ENCODE assay signal across 1 cellular context in the genomic region with DNA sequence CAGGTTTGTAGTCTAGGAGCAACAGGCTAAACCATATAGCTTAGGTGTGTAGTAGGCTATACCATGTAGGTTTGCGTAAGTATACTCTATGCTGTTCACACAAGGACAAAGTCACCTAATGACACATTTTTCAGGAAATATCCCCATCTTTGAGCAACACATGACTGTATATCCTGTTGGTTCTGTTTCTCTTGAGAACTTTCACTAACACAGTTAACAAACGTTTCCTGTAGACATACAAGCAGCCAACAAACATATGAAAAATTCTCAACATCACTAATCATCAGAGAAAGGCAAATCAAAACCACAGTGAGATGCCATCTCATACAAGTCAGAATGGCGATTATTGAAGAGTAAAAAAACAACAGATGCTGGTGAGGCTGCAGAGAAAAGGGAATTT.
TF ChIP-seq lines count a peak whose summit lies in the region.

No MANE protein-coding gene starts in this region.

TF ChIP-seq in endothelial cell of umbilical vein, 7 proteins besides CTCF, POLR2A, EP300 and RAD21:
- TF ChIP-seq MYC (IDR thresholded peaks at IDR 0.05; ENCODE audit: low read depth, low read length) (no peak), MAX (IDR thresholded peaks at IDR 0.05; ENCODE audit: insufficient read depth, insufficient read length) (no peak), POLR2AphosphoS5 (IDR thresholded peaks at IDR 0.05; ENCODE audit: insufficient read depth, low read depth, low read length) (peak; percentile 72), EZH2 (IDR thresholded peaks at IDR 0.05; ENCODE audit: borderline replicate concordance, low read depth, low read length, severe bottlenecking) (no peak), FOS (IDR thresholded peaks at IDR 0.05; ENCODE audit: borderline replicate concordance, insufficient read depth, low read length) (peak; percentile 94), GATA2 (IDR thresholded peaks at IDR 0.05; ENCODE audit: insufficient read depth, insufficient read length, low read depth, low read length) (peak; percentile 50), JUN (IDR thresholded peaks at IDR 0.05; ENCODE audit: borderline replicate concordance, insufficient read depth, insufficient read length, low read depth) (peak; percentile 93)
